Comparison of ENCODE assay signal across 24 cellular contexts in the genomic region with DNA sequence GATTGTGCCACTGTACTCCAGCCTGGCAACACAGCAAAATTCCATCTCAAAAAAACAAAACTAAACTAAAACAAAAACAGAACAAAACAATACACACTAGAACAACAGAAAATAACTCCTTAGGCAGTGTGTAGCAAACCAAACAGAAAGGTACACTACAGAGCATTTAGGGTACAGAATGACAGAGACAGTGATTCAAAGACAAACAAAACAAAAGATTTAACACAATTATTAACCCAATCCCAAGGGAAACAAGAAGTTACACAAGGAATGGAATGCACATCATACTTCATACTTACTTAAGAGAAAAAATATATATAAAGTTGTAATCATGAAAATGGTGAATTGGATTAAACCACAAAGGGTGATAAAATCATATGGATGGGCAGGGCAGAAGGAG.
"Had no signal": no experiment of that assay in that cellular context is flagged by ENCODE, and none has a peak within 500 bp of the region (broad histone marks: within the 10 kb centered on the region; RNA-seq: fewer than 3 reads in every experiment).

No MANE protein-coding gene starts in this region.

- H3K36me3 Mint-ChIP-seq: neural progenitor cell had no signal

- H3K27me3 Mint-ChIP-seq: activated CD4-positive, alpha-beta memory T cell treated with anti-CD3 and anti-CD28 coated beads for 36 hours; activated CD4-positive, alpha-beta T cell treated with anti-CD3 and anti-CD28 coated beads for 36 hours; central memory CD8-positive, alpha-beta T cell; naive thymus-derived CD8-positive, alpha-beta T cell; stimulated activated memory B cell treated with anti-CD40 and anti-IgM and Interleukin-4, amounts not matched to agents 10 μg/mL and 1 μg/mL and 100 μg/mL, for 72 hours had no signal

- H3K4me3 ChIP-seq: adrenal gland, ascending aorta, coronary artery, gastrocnemius medialis, left ventricle myocardium inferior, neural progenitor cell, prostate gland, right atrium auricular region, vagina had no signal

- ATAC-seq: activated CD4-positive, alpha-beta T cell treated with anti-CD3 and anti-CD28 coated beads for 36 hours; gastrocnemius medialis; naive thymus-derived CD8-positive, alpha-beta T cell; stimulated activated memory B cell treated with anti-CD40 and anti-IgM and Interleukin-4, amounts not matched to agents 10 μg/mL and 1 μg/mL and 100 μg/mL, for 72 hours had no signal

- H3K4me1 ChIP-seq: ascending aorta, neural progenitor cell, prostate gland, right atrium auricular region, vagina had no signal

- H3K4me1 Mint-ChIP-seq: activated CD4-positive, alpha-beta T cell treated with anti-CD3 and anti-CD28 coated beads for 36 hours; endodermal cell; mesothelial cell of epicardium had no signal

- H3K9ac ChIP-seq: neural progenitor cell had no signal

- DNase-seq: activated CD4-positive, alpha-beta memory T cell treated with anti-CD3 and anti-CD28 coated beads for 36 hours; activated CD4-positive, alpha-beta T cell treated with anti-CD3 and anti-CD28 coated beads for 36 hours; activated effector memory CD4-positive, alpha-beta T cell treated with anti-CD3 and anti-CD28 coated beads, Interleukin-2, amount 50 U/mL, for 16 hours; activated naive CD4-positive, alpha-beta T cell treated with anti-CD3 and anti-CD28 coated beads, Interleukin-2, amount 50 U/mL, for 16 hours; adrenal gland; brain microvascular endothelial cell; endodermal cell; gastrocnemius medialis; hypothalamus; left ventricle myocardium inferior; naive thymus-derived CD8-positive, alpha-beta T cell; stimulated activated CD4-positive, alpha-beta T cell treated with anti-CD3 and anti-CD28 coated beads, Interleukin-12 subunit alpha, Interleukin-12 subunit beta, amount 100 ng/mL, for 4 hours; stimulated activated CD4-positive, alpha-beta T cell treated with anti-CD3 and anti-CD28 coated beads, Interleukin-1b, Interleukin-23, amount 100 ng/mL, for 48 hours; T-helper 1 cell; trophoblast cell had no signal

- H3K9me3 ChIP-seq: adrenal gland, ascending aorta, gastrocnemius medialis, left ventricle myocardium inferior, prostate gland, right atrium auricular region, vagina had no signal

- H3K36me3 ChIP-seq: brain microvascular endothelial cell, neural progenitor cell, prostate gland had no signal

- H3K9me3 Mint-ChIP-seq: activated CD4-positive, alpha-beta memory T cell treated with anti-CD3 and anti-CD28 coated beads for 36 hours; central memory CD8-positive, alpha-beta T cell; endodermal cell; mesothelial cell of epicardium; naive thymus-derived CD8-positive, alpha-beta T cell; neural progenitor cell; stimulated activated memory B cell treated with anti-CD40 and anti-IgM and Interleukin-4, amounts not matched to agents 10 μg/mL and 1 μg/mL and 100 μg/mL, for 72 hours had no signal

- H3K27ac Mint-ChIP-seq: activated CD4-positive, alpha-beta memory T cell treated with anti-CD3 and anti-CD28 coated beads for 36 hours; activated CD4-positive, alpha-beta T cell treated with anti-CD3 and anti-CD28 coated beads for 36 hours; endodermal cell; mesothelial cell of epicardium; neural progenitor cell; stimulated activated memory B cell treated with anti-CD40 and anti-IgM and Interleukin-4, amounts not matched to agents 10 μg/mL and 1 μg/mL and 100 μg/mL, for 72 hours had no signal

- H2AFZ ChIP-seq: neural progenitor cell had no signal

- H3K27me3 ChIP-seq: adrenal gland, ascending aorta, brain microvascular endothelial cell, gastrocnemius medialis, neural progenitor cell, right atrium auricular region, vagina had no signal

- H3K4me3 Mint-ChIP-seq: activated CD4-positive, alpha-beta memory T cell treated with anti-CD3 and anti-CD28 coated beads for 36 hours; activated CD4-positive, alpha-beta T cell treated with anti-CD3 and anti-CD28 coated beads for 36 hours; central memory CD8-positive, alpha-beta T cell; endodermal cell; mesothelial cell of epicardium; naive thymus-derived CD8-positive, alpha-beta T cell; neural progenitor cell; stimulated activated memory B cell treated with anti-CD40 and anti-IgM and Interleukin-4, amounts not matched to agents 10 μg/mL and 1 μg/mL and 100 μg/mL, for 72 hours had no signal

- H3K4me2 ChIP-seq: neural progenitor cell had no signal

- H3K27ac ChIP-seq: adrenal gland, ascending aorta, brain microvascular endothelial cell, coronary artery, gastrocnemius medialis, left ventricle myocardium inferior, neural progenitor cell, prostate gland, right atrium auricular region, vagina had no signal
